In genomic region chrX:78327370-78328048, GRCh38 we compare ENCODE assay signal across 9 cellular contexts. TPM values are rescaled to one million over a fixed set of nuclear protein-coding genes. Genes with fewer than 3 reads are reported as not detected.
A peak's percentile ranks its signal among the peaks of the same experiment; 100 is the strongest.
DNase-seq lines count a peak whose midpoint lies in the region; ATAC-seq and TF ChIP-seq lines count a peak whose summit lies in the region.
"Had no signal": no experiment of that assay in that cellular context is flagged by ENCODE, and none has a peak within 500 bp of the region (broad histone marks: within the 10 kb centered on the region; RNA-seq: fewer than 3 reads in every experiment).

CYSLTR1 (minus strand) TSS chrX:78327611; CDS start chrX:78273746, 53,865 bp downstream.

- no peak within 1 kb of the TSS for H3K27ac Mint-ChIP-seq in Caco-2 (ENCODE audit: unreplicated experiment)

- peak within 1 kb of the TSS; percentile 90 for H3K4me2 ChIP-seq in OCI-LY7 (ENCODE audit: low read length)

- H3K9me3 ChIP-seq in OCI-LY7 (ENCODE audit: low read length) (no peaks in the 10 kb centered on the region), mononuclear cell (ENCODE audit: low read depth, low read length) (no peaks in the 10 kb centered on the region), Caco-2 (no peaks in the 10 kb centered on the region), prostate gland (no peaks in the 10 kb centered on the region)

- POLR2A ChIA-PET in OCI-LY7 (lab: Charles Lee): interaction anchor here (0.8 kb wide), 1 partner anchor 15 kb away, joined by 3 read pairs; no protein-coding TSS in a partner anchor
- POLR2A ChIA-PET in Caco-2 (lab: Charles Lee): no interaction called here

- H3K79me2 ChIP-seq in OCI-LY7 (ENCODE audit: insufficient read depth, low read depth, low read length): no peaks in the 10 kb centered on the region

- no peaks in the 10 kb centered on the region for H3K9me3 Mint-ChIP-seq in Caco-2 (ENCODE audit: unreplicated experiment)

- no peaks in the 10 kb centered on the region for H3K4me1 Mint-ChIP-seq in Caco-2 (ENCODE audit: low read depth, unreplicated experiment)

- 13% methylated on average over 7 of the region's 7 CpGs for WGBS in prostate gland

- H4K20me1 ChIP-seq in OCI-LY7 (ENCODE audit: insufficient read depth, low read length): no peaks in the 10 kb centered on the region

- intact Hi-C loops in OCI-LY7 (cut with micrococcal nuclease; ENCODE audit: unreplicated experiment): loop anchor here (10.0 kb wide), 1 partner anchor 223 kb away; the partner anchor contains the start of gene PGK1
- intact Hi-C loops in Caco-2 (cut with micrococcal nuclease; ENCODE audit: unreplicated experiment): no loop called here
- intact Hi-C loops in prostate gland (cut with DNase I): no loop called here

- peak within 1 kb of the TSS; percentile 85 for H2AFZ ChIP-seq in OCI-LY7 (ENCODE audit: low read length)

- no peaks in the 10 kb centered on the region for H3K36me3 Mint-ChIP-seq in Caco-2 (ENCODE audit: insufficient read depth, unreplicated experiment)

- H3K4me3 Mint-ChIP-seq in Caco-2 (ENCODE audit: unreplicated experiment): no peak within 1 kb of the TSS

- H3K27ac ChIP-seq in OCI-LY7 (ENCODE audit: low read depth, low read length, poor library complexity, severe bottlenecking): peak within 1 kb of the TSS; percentile 59
- peak within 1 kb of the TSS in 1 of 2 donors; percentile 35 for H3K27ac ChIP-seq in prostate gland
- H3K27ac ChIP-seq: cardiac muscle cell had no signal

- H3K4me1 ChIP-seq in OCI-LY7 (ENCODE audit: insufficient read depth, low read length, poor library complexity, severe bottlenecking) (peaks cover 40% of the 10 kb centered on the region), mononuclear cell (ENCODE audit: insufficient read depth, low read length) (peaks cover 45% of the 10 kb centered on the region), Caco-2 (no peaks in the 10 kb centered on the region), prostate gland (replicated peaks) (no peaks in the 10 kb centered on the region)

- no peaks in the 10 kb centered on the region for H3K9me2 ChIP-seq in OCI-LY7 (ENCODE audit: insufficient read depth, low read length)

- TF ChIP-seq POLR2A in GM18505 (IDR thresholded peaks at IDR 0.05; ENCODE audit: borderline replicate concordance, extremely low read depth, insufficient read depth, insufficient read length) (no peak), prostate gland (IDR thresholded peaks at IDR 0.05) (no peak)

- ATAC-seq in GM18505 (IDR thresholded peaks at IDR 0.05; ENCODE audit: unreplicated experiment) (peak; percentile 57), HG02610 (IDR thresholded peaks at IDR 0.05; ENCODE audit: unreplicated experiment) (peak; percentile 34)

- H3K36me3 ChIP-seq in OCI-LY7 (ENCODE audit: insufficient read depth, low read length): no peaks in the 10 kb centered on the region
- H3K36me3 ChIP-seq in Caco-2 (ENCODE audit: control insufficient read depth, insufficient read depth, low read length): no peaks in the 10 kb centered on the region
- H3K36me3 ChIP-seq in prostate gland: no peaks in the 10 kb centered on the region
- H3K36me3 ChIP-seq: cardiac muscle cell had no signal

- TF ChIP-seq CTCF in OCI-LY7 (conservative IDR thresholded peaks at IDR 0.05; ENCODE audit: low read length): no peak
- no peak for TF ChIP-seq CTCF in Caco-2 (IDR thresholded peaks at IDR 0.05; ENCODE audit: insufficient read depth in 1 of 2, low read depth in 1 of 2, low read length in 1 of 2, severe bottlenecking in 1 of 2, unreplicated experiment in 1 of 2)
- no peak for TF ChIP-seq CTCF in prostate gland (IDR thresholded peaks at IDR 0.05)

- peak; percentile 60 for DNase-seq in OCI-LY7 (ENCODE audit: low spot score)
- DNase-seq in Caco-2: no peak
- no peak for DNase-seq in AG20443 (ENCODE audit: low spot score)
- no peak for DNase-seq in prostate gland (ENCODE audit: low spot score)
- no peak for DNase-seq in NCI-H1417 (lab: John Stamatoyannopoulos, UW)

- H3K27me3 ChIP-seq in mononuclear cell (ENCODE audit: insufficient read depth, low read length): no peaks in the 10 kb centered on the region
- H3K27me3 ChIP-seq in Caco-2 (replicated peaks; ENCODE audit: control insufficient read depth, insufficient read depth, low read length): no peaks in the 10 kb centered on the region
- H3K27me3 ChIP-seq in prostate gland (replicated peaks; ENCODE audit: insufficient read depth): no peaks in the 10 kb centered on the region
- H3K27me3 ChIP-seq: cardiac muscle cell had no signal

- H3K4me3 ChIP-seq in OCI-LY7 (ENCODE audit: low read depth, low read length, poor library complexity, severe bottlenecking) (peak within 1 kb of the TSS; percentile 66), mononuclear cell (ENCODE audit: low read length) (peak within 1 kb of the TSS; percentile 58), Caco-2 (ENCODE audit: low read depth, low read length) (no peak within 1 kb of the TSS), prostate gland (no peak within 1 kb of the TSS)
- H3K4me3 ChIP-seq: cardiac muscle cell had no signal

- peaks cover 2% of the 10 kb centered on the region for H3K27me3 Mint-ChIP-seq in Caco-2 (ENCODE audit: insufficient read depth, unreplicated experiment)

- CTCF ChIA-PET in OCI-LY7 (lab: Charles Lee; ENCODE audit: unreplicated experiment) (no interaction called here), Caco-2 (lab: Charles Lee) (no interaction called here)

- BruUV-seq in OCI-LY7 (replicated peaks; lab: Mats Ljungman, UMichigan) (no TSS peak), Caco-2 (replicated peaks; lab: Mats Ljungman, UMichigan) (no TSS peak)

RNA-seq across cellular contexts. Expression of gene CYSLTR1, which starts in this region (rescaled TPM):
- total RNA-seq in OCI-LY7 (2014; rRNA removed; shearing (Covaris generic)): 0.39 and 1.4 TPM in 2 replicates
- 0.66 and 0.99 TPM in 2 replicates for total RNA-seq in OCI-LY7 (2022)
- 15.8 TPM for total RNA-seq in mononuclear cell
- not detected in 2 replicates for total RNA-seq in Caco-2 (2022)
- total RNA-seq in prostate gland: 1 to 10 TPM in 1 of 2 donors, under 1 TPM in 1; 0.97 to 1.5 TPM
- total RNA-seq: cardiac muscle cell had no signal

Comparison
In these comparisons a context has a peak if more than half of its experiments do, and no peak if none do; other contexts are left out.
1. H3K4me3 ChIP-seq: peak in OCI-LY7 (single experiment) and mononuclear cell (single experiment); none in Caco-2 (single experiment) and prostate gland (0 of 2).